Comparison of ENCODE assay signal across 2 cellular contexts in the genomic region with DNA sequence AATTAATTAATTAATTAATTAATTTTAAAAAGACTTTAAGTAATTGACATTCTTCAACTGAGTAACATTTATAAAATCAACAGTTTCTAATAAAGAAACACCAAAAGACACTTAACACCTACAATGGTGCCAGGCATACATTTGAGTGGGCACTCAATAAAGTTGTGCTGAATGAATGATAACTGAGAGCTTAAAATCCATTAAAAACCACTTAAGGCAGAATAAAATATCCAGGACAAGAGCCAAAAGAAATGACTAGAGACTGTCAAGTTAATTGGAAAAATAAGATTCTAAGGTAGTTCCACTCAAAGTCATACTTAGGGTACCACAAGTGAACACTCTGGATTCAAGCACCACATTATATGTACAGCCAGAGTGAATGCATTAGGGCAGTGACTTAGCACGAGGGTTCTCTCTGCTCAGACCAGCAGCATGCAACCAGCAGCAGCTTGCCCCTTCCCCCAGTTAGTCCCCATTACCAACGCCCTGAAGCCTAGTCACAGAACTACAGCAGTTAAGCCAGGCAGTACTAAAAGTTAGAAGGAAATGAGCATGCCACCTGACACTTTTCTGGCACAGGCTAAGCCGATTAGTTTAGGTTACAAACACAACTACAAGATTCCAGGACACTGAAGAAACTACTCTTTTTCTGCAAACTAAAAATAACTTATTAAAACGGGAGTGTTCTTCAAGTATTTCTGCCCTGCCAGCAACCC.
TF ChIP-seq lines count a peak whose summit lies in the region.

No MANE protein-coding gene starts in this region.

TF ChIP-seq in HEK293, 187 proteins besides CTCF, POLR2A, EP300 and RAD21 (continued from another document):
- TF ChIP-seq, protein P1, sequence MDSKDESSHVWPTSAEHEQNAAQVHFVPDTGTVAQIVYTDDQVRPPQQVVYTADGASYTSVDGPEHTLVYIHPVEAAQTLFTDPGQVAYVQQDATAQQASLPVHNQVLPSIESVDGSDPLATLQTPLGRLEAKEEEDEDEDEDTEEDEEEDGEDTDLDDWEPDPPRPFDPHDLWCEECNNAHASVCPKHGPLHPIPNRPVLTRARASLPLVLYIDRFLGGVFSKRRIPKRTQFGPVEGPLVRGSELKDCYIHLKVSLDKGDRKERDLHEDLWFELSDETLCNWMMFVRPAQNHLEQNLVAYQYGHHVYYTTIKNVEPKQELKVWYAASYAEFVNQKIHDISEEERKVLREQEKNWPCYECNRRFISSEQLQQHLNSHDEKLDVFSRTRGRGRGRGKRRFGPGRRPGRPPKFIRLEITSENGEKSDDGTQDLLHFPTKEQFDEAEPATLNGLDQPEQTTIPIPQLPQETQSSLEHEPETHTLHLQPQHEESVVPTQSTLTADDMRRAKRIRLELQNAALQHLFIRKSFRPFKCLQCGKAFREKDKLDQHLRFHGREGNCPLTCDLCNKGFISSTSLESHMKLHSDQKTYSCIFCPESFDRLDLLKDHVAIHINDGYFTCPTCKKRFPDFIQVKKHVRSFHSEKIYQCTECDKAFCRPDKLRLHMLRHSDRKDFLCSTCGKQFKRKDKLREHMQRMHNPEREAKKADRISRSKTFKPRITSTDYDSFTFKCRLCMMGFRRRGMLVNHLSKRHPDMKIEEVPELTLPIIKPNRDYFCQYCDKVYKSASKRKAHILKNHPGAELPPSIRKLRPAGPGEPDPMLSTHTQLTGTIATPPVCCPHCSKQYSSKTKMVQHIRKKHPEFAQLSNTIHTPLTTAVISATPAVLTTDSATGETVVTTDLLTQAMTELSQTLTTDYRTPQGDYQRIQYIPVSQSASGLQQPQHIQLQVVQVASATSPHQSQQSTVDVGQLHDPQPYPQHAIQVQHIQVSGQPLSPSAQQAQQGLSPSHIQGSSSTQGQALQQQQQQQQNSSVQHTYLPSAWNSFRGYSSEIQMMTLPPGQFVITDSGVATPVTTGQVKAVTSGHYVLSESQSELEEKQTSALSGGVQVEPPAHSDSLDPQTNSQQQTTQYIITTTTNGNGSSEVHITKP (tag by site-specific recombination; IDR thresholded peaks at IDR 0.05), result peak; percentile 42
- TF ChIP-seq ZNF24 (tag by site-specific recombination; IDR thresholded peaks at IDR 0.05), result no peak
- TF ChIP-seq, protein P2, sequence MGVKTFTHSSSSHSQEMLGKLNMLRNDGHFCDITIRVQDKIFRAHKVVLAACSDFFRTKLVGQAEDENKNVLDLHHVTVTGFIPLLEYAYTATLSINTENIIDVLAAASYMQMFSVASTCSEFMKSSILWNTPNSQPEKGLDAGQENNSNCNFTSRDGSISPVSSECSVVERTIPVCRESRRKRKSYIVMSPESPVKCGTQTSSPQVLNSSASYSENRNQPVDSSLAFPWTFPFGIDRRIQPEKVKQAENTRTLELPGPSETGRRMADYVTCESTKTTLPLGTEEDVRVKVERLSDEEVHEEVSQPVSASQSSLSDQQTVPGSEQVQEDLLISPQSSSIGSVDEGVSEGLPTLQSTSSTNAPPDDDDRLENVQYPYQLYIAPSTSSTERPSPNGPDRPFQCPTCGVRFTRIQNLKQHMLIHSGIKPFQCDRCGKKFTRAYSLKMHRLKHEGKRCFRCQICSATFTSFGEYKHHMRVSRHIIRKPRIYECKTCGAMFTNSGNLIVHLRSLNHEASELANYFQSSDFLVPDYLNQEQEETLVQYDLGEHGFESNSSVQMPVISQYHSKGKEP (tag by site-specific recombination; IDR thresholded peaks at IDR 0.05), result peak; percentile 27; the same call in 1 of the 2 replicates
- TF ChIP-seq, protein P3, sequence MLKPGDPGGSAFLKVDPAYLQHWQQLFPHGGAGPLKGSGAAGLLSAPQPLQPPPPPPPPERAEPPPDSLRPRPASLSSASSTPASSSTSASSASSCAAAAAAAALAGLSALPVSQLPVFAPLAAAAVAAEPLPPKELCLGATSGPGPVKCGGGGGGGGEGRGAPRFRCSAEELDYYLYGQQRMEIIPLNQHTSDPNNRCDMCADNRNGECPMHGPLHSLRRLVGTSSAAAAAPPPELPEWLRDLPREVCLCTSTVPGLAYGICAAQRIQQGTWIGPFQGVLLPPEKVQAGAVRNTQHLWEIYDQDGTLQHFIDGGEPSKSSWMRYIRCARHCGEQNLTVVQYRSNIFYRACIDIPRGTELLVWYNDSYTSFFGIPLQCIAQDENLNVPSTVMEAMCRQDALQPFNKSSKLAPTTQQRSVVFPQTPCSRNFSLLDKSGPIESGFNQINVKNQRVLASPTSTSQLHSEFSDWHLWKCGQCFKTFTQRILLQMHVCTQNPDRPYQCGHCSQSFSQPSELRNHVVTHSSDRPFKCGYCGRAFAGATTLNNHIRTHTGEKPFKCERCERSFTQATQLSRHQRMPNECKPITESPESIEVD (tag by site-specific recombination; IDR thresholded peaks at IDR 0.05), result peak; percentile 44
- peak; percentile 83 for TF ChIP-seq ZNF10 (tag by site-specific recombination; IDR thresholded peaks at IDR 0.05)
- TF ChIP-seq ZBTB17 (tag by site-specific recombination; IDR thresholded peaks at IDR 0.05), result 0 out of 2 replicates have a peak, but pooled peaks have one; percentile 20
- no peak for TF ChIP-seq YY2 (tag by site-specific recombination; IDR thresholded peaks at IDR 0.05)
- TF ChIP-seq ZBTB20 (tag by site-specific recombination; IDR thresholded peaks at IDR 0.05), result peak; percentile 17; the same call in 1 of the 2 replicates

TF ChIP-seq in GM12878, 131 proteins besides CTCF, POLR2A, EP300 and RAD21 (continued from another document):
- TF ChIP-seq, protein P4, sequence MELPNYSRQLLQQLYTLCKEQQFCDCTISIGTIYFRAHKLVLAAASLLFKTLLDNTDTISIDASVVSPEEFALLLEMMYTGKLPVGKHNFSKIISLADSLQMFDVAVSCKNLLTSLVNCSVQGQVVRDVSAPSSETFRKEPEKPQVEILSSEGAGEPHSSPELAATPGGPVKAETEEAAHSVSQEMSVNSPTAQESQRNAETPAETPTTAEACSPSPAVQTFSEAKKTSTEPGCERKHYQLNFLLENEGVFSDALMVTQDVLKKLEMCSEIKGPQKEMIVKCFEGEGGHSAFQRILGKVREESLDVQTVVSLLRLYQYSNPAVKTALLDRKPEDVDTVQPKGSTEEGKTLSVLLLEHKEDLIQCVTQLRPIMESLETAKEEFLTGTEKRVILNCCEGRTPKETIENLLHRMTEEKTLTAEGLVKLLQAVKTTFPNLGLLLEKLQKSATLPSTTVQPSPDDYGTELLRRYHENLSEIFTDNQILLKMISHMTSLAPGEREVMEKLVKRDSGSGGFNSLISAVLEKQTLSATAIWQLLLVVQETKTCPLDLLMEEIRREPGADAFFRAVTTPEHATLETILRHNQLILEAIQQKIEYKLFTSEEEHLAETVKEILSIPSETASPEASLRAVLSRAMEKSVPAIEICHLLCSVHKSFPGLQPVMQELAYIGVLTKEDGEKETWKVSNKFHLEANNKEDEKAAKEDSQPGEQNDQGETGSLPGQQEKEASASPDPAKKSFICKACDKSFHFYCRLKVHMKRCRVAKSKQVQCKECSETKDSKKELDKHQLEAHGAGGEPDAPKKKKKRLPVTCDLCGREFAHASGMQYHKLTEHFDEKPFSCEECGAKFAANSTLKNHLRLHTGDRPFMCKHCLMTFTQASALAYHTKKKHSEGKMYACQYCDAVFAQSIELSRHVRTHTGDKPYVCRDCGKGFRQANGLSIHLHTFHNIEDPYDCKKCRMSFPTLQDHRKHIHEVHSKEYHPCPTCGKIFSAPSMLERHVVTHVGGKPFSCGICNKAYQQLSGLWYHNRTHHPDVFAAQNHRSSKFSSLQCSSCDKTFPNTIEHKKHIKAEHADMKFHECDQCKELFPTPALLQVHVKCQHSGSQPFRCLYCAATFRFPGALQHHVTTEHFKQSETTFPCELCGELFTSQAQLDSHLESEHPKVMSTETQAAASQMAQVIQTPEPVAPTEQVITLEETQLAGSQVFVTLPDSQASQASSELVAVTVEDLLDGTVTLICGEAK (IDR thresholded peaks at IDR 0.05; ENCODE audit: borderline replicate concordance), result peak; percentile 18; the same call in 1 of the 2 replicates
